In genomic region chr1:21573971-21574458, GRCh38 we compare ENCODE assay signal across 8 cellular contexts.
DNase-seq lines count a peak whose midpoint lies in the region; ATAC-seq, FAIRE-seq and TF ChIP-seq lines count a peak whose summit lies in the region.

No MANE protein-coding gene starts in this region.

- no peak overlapping the region for H2AFZ ChIP-seq in K562 (ENCODE audit: low read depth, low read length)

- peak in 1 of 2 experiments; percentile 87; a peak in 3 of 4 replicates for TF ChIP-seq RAD21 in K562 (CRISPR knock-in tag; conservative IDR thresholded peaks at IDR 0.05 in 1 of 2, IDR thresholded peaks at IDR 0.05 in 1 of 2)

- intact Hi-C loops in K562 (cut with micrococcal nuclease) = loop anchor here (10.0 kb wide), 1 partner anchor 199 kb away; no protein-coding TSS in a partner anchor

- ATAC-seq in K562 (peak; percentile 85), GM21737 (IDR thresholded peaks at IDR 0.05; ENCODE audit: unreplicated experiment) (no peak), HG03571 (IDR thresholded peaks at IDR 0.05; ENCODE audit: unreplicated experiment) (no peak)

- H3K79me2 ChIP-seq in K562 (ENCODE audit: control insufficient read depth, insufficient read depth, low read length) = no peaks in the 10 kb centered on the region

- WGBS in K562 (ENCODE audit: insufficient coverage, low coverage, missing lambda C conversion rate) = 19% methylated on average over 11 of the region's 11 CpGs

- no peak for TF ChIP-seq EP300 in K562 (IDR thresholded peaks at IDR 0.05; ENCODE audit: low read length)

- H4K20me1 ChIP-seq in BLaER1 (no peaks in the 10 kb centered on the region), K562 (replicated peaks; ENCODE audit: control insufficient read depth, insufficient read depth, low read length) (peaks cover 4% of the 10 kb centered on the region; the same call in 1 of the 2 replicates)

- peak; percentile 3 for TF ChIP-seq CTCF in HL-60 (IDR thresholded peaks at IDR 0.05; ENCODE audit: insufficient read depth, low read length)
- peak; percentile 74 to 79 (median 75) for TF ChIP-seq CTCF in K562 (IDR thresholded peaks at IDR 0.05 in 2 of 3, conservative IDR thresholded peaks at IDR 0.05 in 1 of 3; ENCODE audit: insufficient read depth in 2 of 3, low read depth in 1 of 3, low read length in 3 of 3)

- no TSS peak for BruUV-seq in K562 (replicated peaks; lab: Mats Ljungman, UMichigan)

- H3K4me2 ChIP-seq in BLaER1 (peak overlapping the region; percentile 67), K562 (ENCODE audit: insufficient read depth, low read length) (no peak overlapping the region)

- H3K27ac ChIP-seq in BLaER1 (no peak overlapping the region), HL-60 (replicated peaks) (no peak overlapping the region), K562 (ENCODE audit: extremely low read depth, low read depth, low read length) (no peak overlapping the region)

- 0 out of 2 replicates have a peak overlapping the region, but pooled peaks have one; percentile 39 for H3K9ac ChIP-seq in BLaER1
- no peak overlapping the region; a peak in 1 of 4 replicates for H3K9ac ChIP-seq in K562 (ENCODE audit: insufficient read depth in 1 of 2, low read depth in 2 of 2, low read length in 2 of 2)

- POLR2A ChIA-PET in K562 (lab: Yijun Ruan, JAX) = interaction anchor here (0.8 kb wide), 1 partner anchor 13 kb away, joined by 4 read pairs; no protein-coding TSS in a partner anchor

- peaks cover 32% of the 10 kb centered on the region for H3K4me1 ChIP-seq in BLaER1
- peaks cover 4 to 27% of the 10 kb centered on the region in 2 experiments; a peak in 4 of 5 replicates for H3K4me1 ChIP-seq in K562 (replicated peaks in 1 of 2; ENCODE audit: control insufficient read depth in 2 of 2, insufficient read depth in 2 of 2, low read length in 2 of 2)

- CTCF ChIA-PET in K562 (lab: Yijun Ruan, JAX; ENCODE audit: low intra/inter-chr PET ratio) = interaction anchor here (3.5 kb wide), 1 partner anchor 204 kb away, joined by 27 read pairs; no protein-coding TSS in a partner anchor

- in situ Hi-C loops in K562 (cut with MboI) = no loop called here

- H3K9me3 ChIP-seq in BLaER1 = no peaks in the 10 kb centered on the region
- no peaks in the 10 kb centered on the region for H3K9me3 ChIP-seq in K562 (replicated peaks; ENCODE audit: control insufficient read depth, insufficient read depth, low read depth, low read length)

- DNase-seq in HL-60 (ENCODE audit: low read depth in 1 of 2, low spot score in 1 of 2) (peak in 1 of 2 experiments; percentile 57), NCI-H526 treated with DMSO at 0.1 percent for 48 hours (lab: John Stamatoyannopoulos, UW) (peak; percentile 31), K562 (ENCODE audit: extremely low read depth in 1 of 4, low spot score in 3 of 4) (peak; percentile 49 to 75 (median 60)), inferior parietal cortex (ENCODE audit: extremely low spot score) (peak; percentile 42)
- peak; percentile 22 to 23 for DNase-seq in stimulated activated CD4-positive, alpha-beta T cell treated with anti-CD3 and anti-CD28 coated beads, Interleukin-4, amount 100 ng/mL, for 48 hours (ENCODE audit: low read depth in 2 of 2)

- no peak for TF ChIP-seq POLR2A in K562 (conservative IDR thresholded peaks at IDR 0.05)

- H3K36me3 ChIP-seq in BLaER1 (no peaks in the 10 kb centered on the region), K562 (ENCODE audit: control insufficient read depth, insufficient read depth, low read length) (no peaks in the 10 kb centered on the region)

- H3K9me1 ChIP-seq in K562 (ENCODE audit: control insufficient read depth, insufficient read depth, low read length) = no peaks in the 10 kb centered on the region

- FAIRE-seq in K562 (lab: Jason Lieb, UNC) = peak; percentile 6

- H3K4me3 ChIP-seq in BLaER1 = 0 out of 2 replicates have a peak overlapping the region, but pooled peaks have one; percentile 6
- H3K4me3 ChIP-seq in HL-60 (replicated peaks; ENCODE audit: insufficient read depth, low read length) = no peak overlapping the region
- no peak overlapping the region for H3K4me3 ChIP-seq in K562

- no peaks in the 10 kb centered on the region for H3K27me3 ChIP-seq in BLaER1
- peaks cover 18% of the 10 kb centered on the region for H3K27me3 ChIP-seq in HL-60 (ENCODE audit: insufficient read depth, poor library complexity, severe bottlenecking)
- H3K27me3 ChIP-seq in K562 (ENCODE audit: control insufficient read depth in 2 of 2, insufficient read depth in 2 of 2, low read length in 2 of 2) = peaks cover 0 to 30% of the 10 kb centered on the region in 2 experiments; a peak in 1 of 5 replicates

TF ChIP-seq in K562, 482 proteins besides CTCF, POLR2A, EP300 and RAD21 (continues in another document):
- TF ChIP-seq POLR2H (tag; IDR thresholded peaks at IDR 0.05; ENCODE audit: low read depth) (no peak), LCOR (CRISPR knock-in tag; IDR thresholded peaks at IDR 0.05) (peak; percentile 90), SUPT5H (IDR thresholded peaks at IDR 0.05) (no peak), MEF2D (tag; conservative IDR thresholded peaks at IDR 0.05; ENCODE audit: low read depth) (peak; percentile 95), ZC3H8 (IDR thresholded peaks at IDR 0.05) (no peak), KDM1A (IDR thresholded peaks at IDR 0.05) (peak; percentile 56 to 72; a peak in 3 of 4 replicates), SPI1 (IDR thresholded peaks at IDR 0.05; ENCODE audit: borderline replicate concordance, low read depth, low read length) (no peak), GABPB1 (CRISPR knock-in tag; IDR thresholded peaks at IDR 0.05) (peak; percentile 45; the same call in 1 of the 2 replicates), ATF1 (CRISPR knock-in tag; IDR thresholded peaks at IDR 0.05) (no peak), ATF1 (tag; IDR thresholded peaks at IDR 0.05) (peak; percentile 25; the same call in 1 of the 2 replicates), SMC3 (conservative IDR thresholded peaks at IDR 0.05; ENCODE audit: insufficient read depth, low read depth, low read length) (peak; percentile 71), RB1 (IDR thresholded peaks at IDR 0.05; ENCODE audit: low read depth) (0 out of 2 replicates have a peak, but pooled peaks have one; percentile 34), E2F6 (IDR thresholded peaks at IDR 0.05; ENCODE audit: borderline replicate concordance in 1 of 2, extremely low read depth in 1 of 2, insufficient read depth in 1 of 2, insufficient read length in 1 of 2, low read depth in 1 of 2, low read length in 1 of 2, poor library complexity in 1 of 2, severe bottlenecking in 1 of 2) (peak in 1 of 2 experiments; percentile 3), NONO (IDR thresholded peaks at IDR 0.05; ENCODE audit: low read depth in 2 of 2, low read length in 1 of 2) (no peak), ZFX (CRISPR knock-in tag; IDR thresholded peaks at IDR 0.05) (0 out of 2 replicates have a peak, but pooled peaks have one; percentile 23), NFIC (IDR thresholded peaks at IDR 0.05) (peak; percentile 44; the same call in 1 of the 2 replicates), ZNF165 (CRISPR knock-in tag; IDR thresholded peaks at IDR 0.05; ENCODE audit: borderline replicate concordance) (no peak), HMGN3 (IDR thresholded peaks at IDR 0.05; ENCODE audit: borderline replicate concordance, extremely low read depth, insufficient read length, low read depth, low read length) (no peak), SOX6 (IDR thresholded peaks at IDR 0.05) (peak; percentile 23; the same call in 1 of the 2 replicates), ZNF707 (CRISPR knock-in tag; conservative IDR thresholded peaks at IDR 0.05) (no peak), BCOR (IDR thresholded peaks at IDR 0.05) (peak; percentile 93), HDAC2 (IDR thresholded peaks at IDR 0.05) (peak; percentile 67; the same call in 1 of the 2 replicates), SMARCA5 (IDR thresholded peaks at IDR 0.05) (0 out of 2 replicates have a peak, but pooled peaks have one; percentile 71), PYGO2 (tag; IDR thresholded peaks at IDR 0.05) (no peak)
- TF ChIP-seq, protein P1, sequence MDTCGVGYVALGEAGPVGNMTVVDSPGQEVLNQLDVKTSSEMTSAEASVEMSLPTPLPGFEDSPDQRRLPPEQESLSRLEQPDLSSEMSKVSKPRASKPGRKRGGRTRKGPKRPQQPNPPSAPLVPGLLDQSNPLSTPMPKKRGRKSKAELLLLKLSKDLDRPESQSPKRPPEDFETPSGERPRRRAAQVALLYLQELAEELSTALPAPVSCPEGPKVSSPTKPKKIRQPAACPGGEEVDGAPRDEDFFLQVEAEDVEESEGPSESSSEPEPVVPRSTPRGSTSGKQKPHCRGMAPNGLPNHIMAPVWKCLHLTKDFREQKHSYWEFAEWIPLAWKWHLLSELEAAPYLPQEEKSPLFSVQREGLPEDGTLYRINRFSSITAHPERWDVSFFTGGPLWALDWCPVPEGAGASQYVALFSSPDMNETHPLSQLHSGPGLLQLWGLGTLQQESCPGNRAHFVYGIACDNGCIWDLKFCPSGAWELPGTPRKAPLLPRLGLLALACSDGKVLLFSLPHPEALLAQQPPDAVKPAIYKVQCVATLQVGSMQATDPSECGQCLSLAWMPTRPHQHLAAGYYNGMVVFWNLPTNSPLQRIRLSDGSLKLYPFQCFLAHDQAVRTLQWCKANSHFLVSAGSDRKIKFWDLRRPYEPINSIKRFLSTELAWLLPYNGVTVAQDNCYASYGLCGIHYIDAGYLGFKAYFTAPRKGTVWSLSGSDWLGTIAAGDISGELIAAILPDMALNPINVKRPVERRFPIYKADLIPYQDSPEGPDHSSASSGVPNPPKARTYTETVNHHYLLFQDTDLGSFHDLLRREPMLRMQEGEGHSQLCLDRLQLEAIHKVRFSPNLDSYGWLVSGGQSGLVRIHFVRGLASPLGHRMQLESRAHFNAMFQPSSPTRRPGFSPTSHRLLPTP (IDR thresholded peaks at IDR 0.05; ENCODE audit: borderline replicate concordance, extremely low read depth, insufficient read length) = peak; percentile 60
- TF ChIP-seq, protein P2, sequence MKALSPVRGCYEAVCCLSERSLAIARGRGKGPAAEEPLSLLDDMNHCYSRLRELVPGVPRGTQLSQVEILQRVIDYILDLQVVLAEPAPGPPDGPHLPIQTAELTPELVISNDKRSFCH (CRISPR knock-in tag; IDR thresholded peaks at IDR 0.05) = no peak
- TF ChIP-seq, protein P2 (tag; IDR thresholded peaks at IDR 0.05) = 0 out of 2 replicates have a peak, but pooled peaks have one; percentile 23
